Comparison of ENCODE assay signal across 8 cellular contexts in genomic region chr14:53539489-53540126, GRCh38.
DNase-seq lines count a peak whose midpoint lies in the region; ATAC-seq, FAIRE-seq and TF ChIP-seq lines count a peak whose summit lies in the region.

No MANE protein-coding gene starts in this region.

- H3K9me3 ChIP-seq in GM12878 (replicated peaks; ENCODE audit: control insufficient read depth, insufficient read depth, low read length) (no peaks in the 10 kb centered on the region), smooth muscle cell (replicated peaks; ENCODE audit: low read depth) (no peaks in the 10 kb centered on the region)

- no peak for TF ChIP-seq EP300 in GM12878 (IDR thresholded peaks at IDR 0.05; ENCODE audit: borderline replicate concordance in 1 of 2, control insufficient read depth in 1 of 2, low read depth in 2 of 2, low read length in 2 of 2)

- ATAC-seq in GM21447 (IDR thresholded peaks at IDR 0.05; ENCODE audit: unreplicated experiment) (peak; percentile 84), GM12878 (peak; percentile 96)

- TF ChIP-seq CTCF in KMS-11 (conservative IDR thresholded peaks at IDR 0.05; ENCODE audit: low read depth, low read length) (peak; percentile 66), GM12878 (IDR thresholded peaks at IDR 0.05 in 2 of 3, conservative IDR thresholded peaks at IDR 0.05 in 1 of 3; ENCODE audit: control insufficient read depth in 2 of 3, extremely low read depth in 1 of 3, insufficient read depth in 1 of 3, low read depth in 3 of 3, low read length in 3 of 3) (peak; percentile 79 to 83 (median 82)), smooth muscle cell (IDR thresholded peaks at IDR 0.05; ENCODE audit: borderline replicate concordance, insufficient read depth, poor library complexity, severe bottlenecking) (peak; percentile 92)

- WGBS in GM12878 (ENCODE audit: insufficient coverage, insufficient replicate concordance, low lambda C conversion rate, missing lambda C conversion rate): under 1% methylated on average over 5 of the region's 5 CpGs
- 12% methylated on average over 5 of the region's 5 CpGs for WGBS in smooth muscle cell (ENCODE audit: low lambda C conversion rate)

- H2AFZ ChIP-seq in KMS-11 (ENCODE audit: low read depth) (no peak overlapping the region), GM12878 (ENCODE audit: control insufficient read depth, low read depth, low read length) (no peak overlapping the region; the same call in 1 of the 2 replicates), smooth muscle cell (ENCODE audit: low read depth) (no peak overlapping the region)

- SMC1A ChIA-PET in GM12878 (lab: Charles Lee; ENCODE audit: uncharacterized antibody, unreplicated experiment): interaction anchor here (0.6 to 4.4 kb wide), 21 partner anchors 9 to 808 kb away, joined by 3 to 36 read pairs (median 4); no protein-coding TSS in a partner anchor

- POLR2A ChIA-PET in GM12878 (lab: Charles Lee): interaction anchor here (0.6 kb wide), 1 partner anchor 34 kb away, joined by 4 read pairs; no protein-coding TSS in a partner anchor

- H3K4me1 ChIP-seq in KMS-11 (ENCODE audit: low read depth, poor library complexity, severe bottlenecking) (no peaks in the 10 kb centered on the region), GM12878 (ENCODE audit: control insufficient read depth, insufficient read depth, low read length) (peaks cover 1% of the 10 kb centered on the region; the same call in 1 of the 2 replicates), smooth muscle cell (ENCODE audit: low read depth) (no peaks in the 10 kb centered on the region)

- no peaks in the 10 kb centered on the region for H3F3A ChIP-seq in smooth muscle cell (ENCODE audit: low read depth)

- RAD21 ChIA-PET in GM12878 (lab: Charles Lee; ENCODE audit: unreplicated experiment): interaction anchor here (0.6 to 2.9 kb wide), 8 partner anchors 32 to 808 kb away, joined by 3 to 10 read pairs (median 4); no protein-coding TSS in a partner anchor

- peak; percentile 47 for FAIRE-seq in GM12878 (lab: Jason Lieb, UNC)

- DNase-seq in DMS79 treated with DMSO at 0.1 percent for 48 hours (lab: John Stamatoyannopoulos, UW) (peak; percentile 77), SHP77 (lab: John Stamatoyannopoulos, UW) (peak; percentile 52 to 60), GM12878 (ENCODE audit: low read depth, low spot score) (peak; percentile 41), iPS DF 4.7 (ENCODE audit: extremely low read depth, low spot score) (peak; percentile 58), smooth muscle cell (lab: John Stamatoyannopoulos, UW; ENCODE audit: unreplicated experiment) (peak; percentile 18), cortex of kidney (lab: John Stamatoyannopoulos, UW) (no peak)

- H3K27ac ChIP-seq in KMS-11 (no peak overlapping the region), GM12878 (ENCODE audit: control insufficient read depth, insufficient read depth) (no peak overlapping the region), smooth muscle cell (ENCODE audit: low read depth) (no peak overlapping the region)

- H3K4me3 ChIP-seq in KMS-11 (IDR thresholded peaks at IDR 0.05; ENCODE audit: insufficient read depth, low read depth, low read length) (no peak overlapping the region), GM12878 (no peak overlapping the region), smooth muscle cell (no peak overlapping the region)

- no peak overlapping the region for H3K9ac ChIP-seq in KMS-11
- H3K9ac ChIP-seq in GM12878 (ENCODE audit: control insufficient read depth, insufficient read depth, low read length): no peak overlapping the region
- H3K9ac ChIP-seq in smooth muscle cell (ENCODE audit: low read depth): no peak overlapping the region

- H3K27me3 ChIP-seq in KMS-11 (ENCODE audit: insufficient read depth, low read depth) (no peaks in the 10 kb centered on the region), GM12878 (replicated peaks in 1 of 2; ENCODE audit: control insufficient read depth in 2 of 2, insufficient read depth in 2 of 2, low read length in 1 of 2) (no peaks in the 10 kb centered on the region), smooth muscle cell (ENCODE audit: low read depth) (no peaks in the 10 kb centered on the region)

- intact Hi-C loops in GM12878 (cut with micrococcal nuclease; ENCODE audit: unreplicated experiment): loop anchor here (1.0 to 10.0 kb wide), 9 partner anchors 52 to 808 kb away; no protein-coding TSS in a partner anchor

- TF ChIP-seq POLR2A in GM12878 (IDR thresholded peaks at IDR 0.05; ENCODE audit: low read depth, low read length): no peak

- no TSS peak for BruUV-seq in GM12878 (replicated peaks; lab: Mats Ljungman, UMichigan)

- H4K20me1 ChIP-seq in KMS-11 (ENCODE audit: insufficient read depth): no peaks in the 10 kb centered on the region
- no peaks in the 10 kb centered on the region for H4K20me1 ChIP-seq in GM12878 (ENCODE audit: control insufficient read depth, insufficient read depth)
- no peaks in the 10 kb centered on the region for H4K20me1 ChIP-seq in smooth muscle cell (ENCODE audit: low read depth)

- H3K4me2 ChIP-seq in KMS-11 (no peak overlapping the region), GM12878 (ENCODE audit: control insufficient read depth, insufficient read depth) (no peak overlapping the region), smooth muscle cell (no peak overlapping the region)

- no peaks in the 10 kb centered on the region for H3K79me2 ChIP-seq in KMS-11 (ENCODE audit: insufficient read depth, low read depth)
- H3K79me2 ChIP-seq in GM12878 (ENCODE audit: control insufficient read depth, insufficient read depth, low read length): no peaks in the 10 kb centered on the region
- H3K79me2 ChIP-seq in smooth muscle cell (ENCODE audit: low read depth): no peaks in the 10 kb centered on the region

- TF ChIP-seq RAD21 in GM12878 (IDR thresholded peaks at IDR 0.05; ENCODE audit: insufficient read depth, low read depth, low read length): peak; percentile 99

- H3K36me3 ChIP-seq in KMS-11 (ENCODE audit: insufficient read depth) (no peaks in the 10 kb centered on the region), GM12878 (ENCODE audit: control insufficient read depth in 2 of 2, insufficient read depth in 2 of 2, low read length in 1 of 2) (no peaks in the 10 kb centered on the region), smooth muscle cell (ENCODE audit: low read depth) (no peaks in the 10 kb centered on the region)

- in situ Hi-C loops in GM12878 (cut with MboI): loop anchor here (5.0 to 25.0 kb wide), 2 partner anchors 638 to 798 kb away; no protein-coding TSS in a partner anchor

- CTCF ChIA-PET in GM12878 (lab: Yijun Ruan, JAX): interaction anchor here (0.6 to 6.1 kb wide), 21 partner anchors 8 to 808 kb away, joined by 3 to 68 read pairs (median 4); no protein-coding TSS in a partner anchor

TF ChIP-seq in GM12878, 131 proteins besides CTCF, POLR2A, EP300 and RAD21 (continues in another document):
- no peak for TF ChIP-seq ZNF217 (IDR thresholded peaks at IDR 0.05)
- TF ChIP-seq RELA (IDR thresholded peaks at IDR 0.05; ENCODE audit: borderline replicate concordance, partially characterized antibody): no peak
- no peak for TF ChIP-seq USF1 (IDR thresholded peaks at IDR 0.05; ENCODE audit: borderline replicate concordance, extremely low read length, insufficient read depth, low read depth, low read length)
- TF ChIP-seq MEF2B (IDR thresholded peaks at IDR 0.05; ENCODE audit: partially characterized antibody, poor library complexity, severe bottlenecking): no peak
- TF ChIP-seq ZZZ3 (IDR thresholded peaks at IDR 0.05; ENCODE audit: control insufficient read depth, insufficient read length, low read depth): no peak
- TF ChIP-seq ETV6 (conservative IDR thresholded peaks at IDR 0.05 in 1 of 2, IDR thresholded peaks at IDR 0.05 in 1 of 2; ENCODE audit: borderline replicate concordance in 1 of 2, low read depth in 1 of 2): no peak
- TF ChIP-seq CBX5 (IDR thresholded peaks at IDR 0.05; ENCODE audit: low read depth): 0 out of 2 replicates have a peak, but pooled peaks have one; percentile 31
- no peak for TF ChIP-seq RUNX3 (IDR thresholded peaks at IDR 0.05; ENCODE audit: low read length)
- TF ChIP-seq YY1 (IDR thresholded peaks at IDR 0.05; ENCODE audit: low read depth, low read length): peak; percentile 74
- no peak for TF ChIP-seq NR2C2 (IDR thresholded peaks at IDR 0.05; ENCODE audit: borderline replicate concordance, control insufficient read depth, insufficient read length, low read depth)
- TF ChIP-seq MYC (IDR thresholded peaks at IDR 0.05; ENCODE audit: insufficient read depth, insufficient read length, insufficient replicate concordance, low read length, severe bottlenecking): no peak
- no peak for TF ChIP-seq HDAC6 (IDR thresholded peaks at IDR 0.05; ENCODE audit: unreplicated experiment)
- no peak for TF ChIP-seq HCFC1 (IDR thresholded peaks at IDR 0.05; ENCODE audit: low read length)
- TF ChIP-seq HDGF (IDR thresholded peaks at IDR 0.05): no peak
- no peak for TF ChIP-seq BCLAF1 (IDR thresholded peaks at IDR 0.05)
- TF ChIP-seq SPI1 (IDR thresholded peaks at IDR 0.05; ENCODE audit: borderline replicate concordance, insufficient read depth, low read depth, low read length): no peak
